13 cellular contexts compared by ENCODE assay signal in genomic region chr16:89095401-89095974, GRCh38. TPM values are rescaled to one million over a fixed set of nuclear protein-coding genes. Genes with fewer than 3 reads are reported as not detected.
DNase-seq lines count a peak whose midpoint lies in the region; ATAC-seq, FAIRE-seq and TF ChIP-seq lines count a peak whose summit lies in the region.
"Had no signal": no experiment of that assay in that cellular context is flagged by ENCODE, and none has a peak within 500 bp of the region (broad histone marks: within the 10 kb centered on the region; RNA-seq: fewer than 3 reads in every experiment).

No MANE protein-coding gene starts in this region.

- peaks cover 12% of the 10 kb centered on the region for H3K27me3 Mint-ChIP-seq in activated CD8-positive, alpha-beta memory T cell treated with anti-CD3 and anti-CD28 coated beads, Interleukin-2, amount 10 ng/mL, durations not matched to agents 7 days and 5 days
- H3K27me3 Mint-ChIP-seq in osteocyte (ENCODE audit: unreplicated experiment), result peaks cover 8% of the 10 kb centered on the region

- no peaks in the 10 kb centered on the region for H4K20me1 ChIP-seq in GM12878 (ENCODE audit: control insufficient read depth, insufficient read depth)

- no peak for ATAC-seq in activated CD8-positive, alpha-beta memory T cell treated with anti-CD3 and anti-CD28 coated beads, Interleukin-2, amount 10 ng/mL, durations not matched to agents 7 days and 5 days
- ATAC-seq in GM12878, result no peak
- ATAC-seq: heart right ventricle had no signal

- TF ChIP-seq POLR2A in GM12878 (IDR thresholded peaks at IDR 0.05; ENCODE audit: low read depth, low read length) (no peak), testis (IDR thresholded peaks at IDR 0.05) (no peak), transverse colon (IDR thresholded peaks at IDR 0.05) (no peak)

- BruUV-seq in GM12878 (replicated peaks; lab: Mats Ljungman, UMichigan), result no TSS peak

- H3K4me3 ChIP-seq in GM12878 (peak overlapping the region; percentile 81), testis (no peak overlapping the region), transverse colon (no peak overlapping the region)

- no peak overlapping the region for H2AFZ ChIP-seq in GM12878 (ENCODE audit: control insufficient read depth, low read depth, low read length)

- peak overlapping the region; percentile 93 for H3K4me3 Mint-ChIP-seq in activated CD8-positive, alpha-beta memory T cell treated with anti-CD3 and anti-CD28 coated beads, Interleukin-2, amount 10 ng/mL, durations not matched to agents 7 days and 5 days
- H3K4me3 Mint-ChIP-seq in osteocyte (ENCODE audit: unreplicated experiment), result peak overlapping the region; percentile 93

- H3K4me2 ChIP-seq in GM12878 (ENCODE audit: control insufficient read depth, insufficient read depth), result peak overlapping the region; percentile 81

- in situ Hi-C loops in GM12878 (cut with MboI), result no loop called here
- in situ Hi-C loops in transverse colon (cut with MboI; ENCODE audit: low pct_ligation_motif_present in 1 of 4, low pct_unique_long_range_greater_than_20kb in 1 of 4, low sequenced_read_pairs in 3 of 4), result no loop called here

- H3K36me3 Mint-ChIP-seq in activated CD8-positive, alpha-beta memory T cell treated with anti-CD3 and anti-CD28 coated beads, Interleukin-2, amount 10 ng/mL, durations not matched to agents 7 days and 5 days, result peaks cover 16% of the 10 kb centered on the region
- H3K36me3 Mint-ChIP-seq in osteocyte (ENCODE audit: unreplicated experiment), result no peaks in the 10 kb centered on the region

- peak overlapping the region; percentile 51 for H3K27ac ChIP-seq in GM12878 (ENCODE audit: control insufficient read depth, insufficient read depth)
- H3K27ac ChIP-seq in testis, result no peak overlapping the region
- H3K27ac ChIP-seq in transverse colon, result no peak overlapping the region
- H3K27ac ChIP-seq: neutrophil, uterus had no signal

- RAD21 ChIA-PET in GM12878 (lab: Charles Lee; ENCODE audit: unreplicated experiment), result interaction anchor here (3.8 kb wide), 1 partner anchor 118 kb away, joined by 18 read pairs; the partner anchor contains the start of gene CBFA2T3

- no peak for FAIRE-seq in GM12878 (lab: Jason Lieb, UNC)

- peaks cover 38% of the 10 kb centered on the region for H3K4me1 ChIP-seq in GM12878 (ENCODE audit: control insufficient read depth, insufficient read depth, low read length)
- H3K4me1 ChIP-seq in testis, result peaks cover 20% of the 10 kb centered on the region
- peaks cover 36 to 55% (median 51%) of the 10 kb centered on the region in 4 donors for H3K4me1 ChIP-seq in transverse colon
- H3K4me1 ChIP-seq: uterus had no signal

- no peaks in the 10 kb centered on the region for H3K9me3 Mint-ChIP-seq in activated CD8-positive, alpha-beta memory T cell treated with anti-CD3 and anti-CD28 coated beads, Interleukin-2, amount 10 ng/mL, durations not matched to agents 7 days and 5 days (ENCODE audit: low read depth)
- H3K9me3 Mint-ChIP-seq in osteocyte (ENCODE audit: unreplicated experiment), result no peaks in the 10 kb centered on the region

- WGBS in GM12878 (ENCODE audit: insufficient coverage, insufficient replicate concordance, low lambda C conversion rate, missing lambda C conversion rate), result 20% methylated on average over 22 of the region's 22 CpGs
- 77% methylated on average over 20 to 22 of the region's 22 CpGs for WGBS in testis, 2 donors
- 73 to 84% methylated on average over 6 to 22 of the region's 22 CpGs for WGBS in transverse colon (ENCODE audit: low coverage in 1 of 2), 2 donors

- CTCF ChIA-PET in activated CD8-positive, alpha-beta memory T cell treated with anti-CD3 and anti-CD28 coated beads, Interleukin-2, amount 10 ng/mL, durations not matched to agents 7 days and 5 days (lab: Charles Lee), result interaction anchor here (1.7 to 4.1 kb wide), 2 partner anchors 20 to 125 kb away, joined by 3 to 22 read pairs; no protein-coding TSS in a partner anchor
- CTCF ChIA-PET in GM12878 (lab: Yijun Ruan, JAX), result no interaction called here

- SMC1A ChIA-PET in GM12878 (lab: Charles Lee; ENCODE audit: uncharacterized antibody, unreplicated experiment), result interaction anchor here (2.5 kb wide), 1 partner anchor 20 kb away, joined by 9 read pairs; no protein-coding TSS in a partner anchor

- no peak for DNase-seq in activated CD8-positive, alpha-beta memory T cell treated with anti-CD3 and anti-CD28 coated beads, Interleukin-2, amount 10 ng/mL, durations not matched to agents 7 days and 5 days
- DNase-seq in activated CD8-positive, alpha-beta memory T cell treated with anti-CD3 and anti-CD28 coated beads, Interleukin-2, amount 50 U/mL, for 4 hours, result no peak
- DNase-seq in NCI-H2107 treated with DMSO at 0.1 percent for 48 hours (lab: John Stamatoyannopoulos, UW; ENCODE audit: unreplicated experiment) (peak; percentile 91), GM12878 (ENCODE audit: low read depth, low spot score) (no peak), osteocyte (ENCODE audit: extremely low spot score, unreplicated experiment) (no peak), testis (no peak), transverse colon (no peak), Kasumi-1 (lab: John Stamatoyannopoulos, UW) (no peak)
- DNase-seq: activated CD4-positive, alpha-beta T cell treated with anti-CD3 and anti-CD28 coated beads for 4 hours; heart right ventricle; stimulated activated CD4-positive, alpha-beta T cell treated with anti-CD3 and anti-CD28 coated beads, Interleukin-4, amount 100 ng/mL, for 4 hours; uterus had no signal

- peaks cover 0 to 1% of the 10 kb centered on the region in 2 experiments; a peak in 2 of 4 replicates for H3K36me3 ChIP-seq in GM12878 (ENCODE audit: control insufficient read depth in 2 of 2, insufficient read depth in 2 of 2, low read length in 1 of 2)
- H3K36me3 ChIP-seq in testis (ENCODE audit: low read depth, missing control alignments), result no peaks in the 10 kb centered on the region
- no peaks in the 10 kb centered on the region for H3K36me3 ChIP-seq in transverse colon
- H3K36me3 ChIP-seq: uterus had no signal

- TF ChIP-seq CTCF in GM12878 (IDR thresholded peaks at IDR 0.05 in 2 of 3, conservative IDR thresholded peaks at IDR 0.05 in 1 of 3; ENCODE audit: control insufficient read depth in 2 of 3, extremely low read depth in 1 of 3, insufficient read depth in 1 of 3, low read depth in 3 of 3, low read length in 3 of 3), result no peak
- TF ChIP-seq CTCF in osteocyte (IDR thresholded peaks at IDR 0.05), result no peak
- no peak for TF ChIP-seq CTCF in testis (IDR thresholded peaks at IDR 0.05)
- TF ChIP-seq CTCF in transverse colon (IDR thresholded peaks at IDR 0.05), result no peak

- no peaks in the 10 kb centered on the region for H3K9me3 ChIP-seq in GM12878 (replicated peaks; ENCODE audit: control insufficient read depth, insufficient read depth, low read length)
- H3K9me3 ChIP-seq in testis, result no peaks in the 10 kb centered on the region
- no peaks in the 10 kb centered on the region for H3K9me3 ChIP-seq in transverse colon
- H3K9me3 ChIP-seq: heart right ventricle, neutrophil, uterus had no signal

- intact Hi-C loops in GM12878 (cut with micrococcal nuclease; ENCODE audit: unreplicated experiment) (loop anchor here (5.0 kb wide), 1 partner anchor 63 kb away; no protein-coding TSS in a partner anchor), testis (cut with DNase I; ENCODE audit: low total_unique reads) (no loop called here), transverse colon (cut with DNase I; ENCODE audit: low total_unique reads) (no loop called here)

- peaks cover 51% of the 10 kb centered on the region for H3K79me2 ChIP-seq in GM12878 (ENCODE audit: control insufficient read depth, insufficient read depth, low read length)

- peaks cover 65% of the 10 kb centered on the region for H3K4me1 Mint-ChIP-seq in activated CD8-positive, alpha-beta memory T cell treated with anti-CD3 and anti-CD28 coated beads, Interleukin-2, amount 10 ng/mL, durations not matched to agents 7 days and 5 days
- H3K4me1 Mint-ChIP-seq in osteocyte (ENCODE audit: unreplicated experiment), result peaks cover 22% of the 10 kb centered on the region

- H3K27me3 ChIP-seq in GM12878 (replicated peaks in 1 of 2; ENCODE audit: control insufficient read depth in 2 of 2, insufficient read depth in 2 of 2, low read length in 1 of 2) (no peaks in the 10 kb centered on the region; a peak in 1 of 4 replicates), testis (no peaks in the 10 kb centered on the region), transverse colon (peaks cover 8% of the 10 kb centered on the region)
- H3K27me3 ChIP-seq: uterus had no signal

- POLR2A ChIA-PET in GM12878 (lab: Charles Lee), result no interaction called here

- TF ChIP-seq RAD21 in GM12878 (IDR thresholded peaks at IDR 0.05; ENCODE audit: insufficient read depth, low read depth, low read length), result no peak

- TF ChIP-seq EP300 in GM12878 (IDR thresholded peaks at IDR 0.05; ENCODE audit: borderline replicate concordance in 1 of 2, control insufficient read depth in 1 of 2, low read depth in 2 of 2, low read length in 2 of 2), result no peak
- no peak for TF ChIP-seq EP300 in transverse colon (IDR thresholded peaks at IDR 0.05; ENCODE audit: low read depth)

- peak overlapping the region; percentile 99 for H3K27ac Mint-ChIP-seq in activated CD8-positive, alpha-beta memory T cell treated with anti-CD3 and anti-CD28 coated beads, Interleukin-2, amount 10 ng/mL, durations not matched to agents 7 days and 5 days
- no peak overlapping the region for H3K27ac Mint-ChIP-seq in osteocyte (ENCODE audit: unreplicated experiment)

- H3K9ac ChIP-seq in GM12878 (ENCODE audit: control insufficient read depth, insufficient read depth, low read length), result 0 out of 2 replicates have a peak overlapping the region, but pooled peaks have one; percentile 35

RNA-seq across cellular contexts. Expression of gene ACSF3, which starts 1.8 kb away (rescaled TPM):
- 10 to 100 TPM; 43.6 to 56.7 TPM for total RNA-seq in activated CD8-positive, alpha-beta memory T cell treated with anti-CD3 and anti-CD28 coated beads, Interleukin-2, amount 10 ng/mL, durations not matched to agents 7 days and 5 days
- 60.4 and 72.7 TPM in 2 replicates for total RNA-seq in GM12878 (2013; cell fraction: nucleolus; rRNA removed)
- 30.9 and 32.8 TPM in 2 replicates for total RNA-seq in GM12878 (2014; rRNA removed)
- total RNA-seq in GM12878 (2014; rRNA removed; fragmentation: Illumina TruSeq; extraction: Trizol), result 18.5 and 20.7 TPM in 2 replicates
- total RNA-seq in GM12878 (2021), result 36.1 and 43.8 TPM in 2 replicates
- polyA plus RNA-seq in GM12878 (2011; ENCODE audit: low read depth), result 7.5 TPM
- 15.1 and 17.8 TPM in 2 replicates for polyA plus RNA-seq in GM12878 (2011; rRNA removed)
- 18.1 and 23.3 TPM in 2 replicates for polyA plus RNA-seq in GM12878 (2011; cell fraction: cytosol; rRNA removed)
- 28.8 and 39.9 TPM in 2 replicates for polyA plus RNA-seq in GM12878 (2011; cell fraction: nucleus; rRNA removed)
- 23.9 and 24.2 TPM in 2 replicates for polyA plus RNA-seq in GM12878 (2012)
- 15.6 and 16.9 TPM in 2 replicates for polyA plus RNA-seq in GM12878 (2014; fragmentation: Illumina TruSeq; extraction: Trizol)
- polyA plus RNA-seq in GM12878 (2014; fragmentation: Nextera tagmentation; extraction: Ambion mirVana), result 1 to 10 TPM; 1.0 to 3.5 TPM
- 36.8 and 39.3 TPM in 2 replicates for polyA plus RNA-seq in GM12878 (2014; rRNA removed)
- 10 to 100 TPM; 35.0 to 44.4 TPM for polyA plus RNA-seq in GM12878 (2016; fragmentation: Nextera tagmentation; extraction: Ambion mirVana)
- 16.5 and 25.4 TPM in 2 replicates for polyA minus RNA-seq in GM12878 (2011; rRNA and poly(A)+ RNA removed)
- polyA minus RNA-seq in GM12878 (2011; cell fraction: cytosol; rRNA and poly(A)+ RNA removed), result 18.8 and 21.5 TPM in 2 replicates
- polyA minus RNA-seq in GM12878 (2011; cell fraction: nucleus; rRNA and poly(A)+ RNA removed), result 13.2 and 18.4 TPM in 2 replicates
- total RNA-seq in osteocyte, result 26.2 and 33.5 TPM in 2 replicates
- 10 to 100 TPM; 61.0 to 70.1 TPM for total RNA-seq in testis
- 30.3 TPM for polyA plus RNA-seq in testis (ENCODE audit: insufficient read depth, low read depth, low replicate concordance)
- total RNA-seq in transverse colon, result 100 to 1,000 TPM in 1 of 4 donors, 10 to 100 TPM in 3; 54.5 to 120 (median 75.8) TPM
